In the genomic region with DNA sequence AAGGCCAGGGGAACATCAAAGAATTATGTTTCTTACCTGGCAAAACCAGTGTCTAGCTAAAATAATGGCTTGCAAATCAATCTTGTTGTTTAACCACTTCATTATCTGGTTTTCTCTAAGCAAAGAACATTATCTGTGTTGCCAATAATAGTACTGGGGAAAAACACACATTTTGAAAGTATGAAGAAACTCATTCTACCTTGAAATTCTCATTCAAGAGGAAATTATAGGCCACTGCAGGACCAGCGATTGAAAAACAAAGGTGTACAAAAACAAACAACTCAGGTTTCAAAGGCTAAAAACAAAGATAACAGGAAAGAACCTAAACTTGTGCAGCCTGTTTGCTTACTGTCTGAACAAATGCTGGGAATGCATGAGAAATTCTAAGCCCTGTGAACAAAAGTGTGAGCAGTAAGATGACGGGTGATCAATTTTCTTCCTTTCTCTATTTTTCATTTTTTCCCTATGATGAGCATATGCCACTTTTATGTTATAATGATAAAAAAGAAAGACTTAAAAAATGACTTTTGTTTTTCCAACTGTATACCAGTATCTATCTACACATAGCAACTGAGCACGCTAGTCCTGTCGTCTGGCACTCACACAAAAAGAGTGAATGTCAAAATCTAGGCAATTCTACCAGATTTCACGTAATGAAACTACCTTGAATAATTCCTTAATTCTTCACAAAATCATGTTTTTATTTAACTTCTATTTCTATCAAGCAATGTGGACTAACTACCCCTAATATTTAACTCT, we compare ENCODE assay signal across 2 cellular contexts.
TF ChIP-seq lines count a peak whose summit lies in the region.

No MANE protein-coding gene starts in this region.

TF ChIP-seq in GM23338, 12 proteins besides CTCF, POLR2A, EP300 and RAD21 (continued from another document):
- TF ChIP-seq CREB1 (CRISPR knock-in tag; IDR thresholded peaks at IDR 0.05; ENCODE audit: low read depth) (no peak), ZNF331 (CRISPR knock-in tag; IDR thresholded peaks at IDR 0.05; ENCODE audit: low read depth) (no peak), EZH2phosphoT487 (IDR thresholded peaks at IDR 0.05; ENCODE audit: unreplicated experiment) (no peak), STAT1 (IDR thresholded peaks at IDR 0.05; ENCODE audit: unreplicated experiment) (no peak)

TF ChIP-seq in HepG2, 621 proteins besides CTCF, POLR2A, EP300 and RAD21 (continued from another document and continues in another):
- TF ChIP-seq HOXA5 (CRISPR knock-in tag; IDR thresholded peaks at IDR 0.05) (peak; percentile 87; the same call in 1 of the 2 replicates), ZBTB7B (CRISPR knock-in tag; IDR thresholded peaks at IDR 0.05) (peak; percentile 71; the same call in 1 of the 2 replicates), CBFB (CRISPR knock-in tag; IDR thresholded peaks at IDR 0.05) (peak; percentile 75; the same call in 1 of the 2 replicates), KLF12 (CRISPR knock-in tag; IDR thresholded peaks at IDR 0.05; ENCODE audit: borderline replicate concordance) (no peak), ZNF670 (CRISPR knock-in tag; IDR thresholded peaks at IDR 0.05; ENCODE audit: borderline replicate concordance) (peak; percentile 67; the same call in 1 of the 2 replicates), ZNF441 (CRISPR knock-in tag; IDR thresholded peaks at IDR 0.05; ENCODE audit: borderline replicate concordance) (no peak), MED1 (CRISPR knock-in tag; IDR thresholded peaks at IDR 0.05) (peak; percentile 99), TBL1XR1 (IDR thresholded peaks at IDR 0.05; ENCODE audit: borderline replicate concordance, low read length, partially characterized antibody) (peak; percentile 22), SAP130 (CRISPR knock-in tag; IDR thresholded peaks at IDR 0.05; ENCODE audit: low read depth) (peak; percentile 89), SRSF1 (optimal IDR thresholded peaks at IDR 0.05; ENCODE audit: low read depth, low read length) (no peak), SOX6 (IDR thresholded peaks at IDR 0.05) (no peak), SOX6 (CRISPR knock-in tag; IDR thresholded peaks at IDR 0.05) (peak; percentile 99), PCBP2 (optimal IDR thresholded peaks at IDR 0.05; ENCODE audit: low read depth, low read length, poor library complexity, severe bottlenecking) (no peak), SAFB2 (CRISPR knock-in tag; IDR thresholded peaks at IDR 0.05; ENCODE audit: borderline replicate concordance, low read depth) (0 out of 2 replicates have a peak, but pooled peaks have one; percentile 16), ARNTL (CRISPR knock-in tag; IDR thresholded peaks at IDR 0.05) (peak; percentile 81), ZSCAN25 (CRISPR knock-in tag; IDR thresholded peaks at IDR 0.05) (peak; percentile 45; the same call in 1 of the 2 replicates), STAT5B (CRISPR knock-in tag; IDR thresholded peaks at IDR 0.05) (0 out of 2 replicates have a peak, but pooled peaks have one; percentile 78), GLI4 (CRISPR knock-in tag; IDR thresholded peaks at IDR 0.05; ENCODE audit: borderline replicate concordance) (no peak), ZBTB38 (CRISPR knock-in tag; IDR thresholded peaks at IDR 0.05) (no peak), ZFP36L1 (CRISPR knock-in tag; IDR thresholded peaks at IDR 0.05) (peak; percentile 34; the same call in 1 of the 2 replicates), MXD4 (CRISPR knock-in tag; IDR thresholded peaks at IDR 0.05) (peak; percentile 78; the same call in 1 of the 2 replicates), IKZF1 (IDR thresholded peaks at IDR 0.05) (no peak), CEBPG (CRISPR knock-in tag; IDR thresholded peaks at IDR 0.05) (peak; percentile 89), CAMTA2 (CRISPR knock-in tag; IDR thresholded peaks at IDR 0.05; ENCODE audit: borderline replicate concordance) (no peak), ZNF460 (CRISPR knock-in tag; IDR thresholded peaks at IDR 0.05; ENCODE audit: borderline replicate concordance) (no peak), SOX5 (CRISPR knock-in tag; IDR thresholded peaks at IDR 0.05; ENCODE audit: borderline replicate concordance) (peak; percentile 99), ZNF501 (CRISPR knock-in tag; IDR thresholded peaks at IDR 0.05) (no peak), ZNF709 (CRISPR knock-in tag; IDR thresholded peaks at IDR 0.05) (no peak), MEF2D (CRISPR knock-in tag; IDR thresholded peaks at IDR 0.05) (peak; percentile 100), YEATS2 (CRISPR knock-in tag; IDR thresholded peaks at IDR 0.05; ENCODE audit: borderline replicate concordance) (peak; percentile 69; the same call in 1 of the 2 replicates)
- TF ChIP-seq, protein P1, sequence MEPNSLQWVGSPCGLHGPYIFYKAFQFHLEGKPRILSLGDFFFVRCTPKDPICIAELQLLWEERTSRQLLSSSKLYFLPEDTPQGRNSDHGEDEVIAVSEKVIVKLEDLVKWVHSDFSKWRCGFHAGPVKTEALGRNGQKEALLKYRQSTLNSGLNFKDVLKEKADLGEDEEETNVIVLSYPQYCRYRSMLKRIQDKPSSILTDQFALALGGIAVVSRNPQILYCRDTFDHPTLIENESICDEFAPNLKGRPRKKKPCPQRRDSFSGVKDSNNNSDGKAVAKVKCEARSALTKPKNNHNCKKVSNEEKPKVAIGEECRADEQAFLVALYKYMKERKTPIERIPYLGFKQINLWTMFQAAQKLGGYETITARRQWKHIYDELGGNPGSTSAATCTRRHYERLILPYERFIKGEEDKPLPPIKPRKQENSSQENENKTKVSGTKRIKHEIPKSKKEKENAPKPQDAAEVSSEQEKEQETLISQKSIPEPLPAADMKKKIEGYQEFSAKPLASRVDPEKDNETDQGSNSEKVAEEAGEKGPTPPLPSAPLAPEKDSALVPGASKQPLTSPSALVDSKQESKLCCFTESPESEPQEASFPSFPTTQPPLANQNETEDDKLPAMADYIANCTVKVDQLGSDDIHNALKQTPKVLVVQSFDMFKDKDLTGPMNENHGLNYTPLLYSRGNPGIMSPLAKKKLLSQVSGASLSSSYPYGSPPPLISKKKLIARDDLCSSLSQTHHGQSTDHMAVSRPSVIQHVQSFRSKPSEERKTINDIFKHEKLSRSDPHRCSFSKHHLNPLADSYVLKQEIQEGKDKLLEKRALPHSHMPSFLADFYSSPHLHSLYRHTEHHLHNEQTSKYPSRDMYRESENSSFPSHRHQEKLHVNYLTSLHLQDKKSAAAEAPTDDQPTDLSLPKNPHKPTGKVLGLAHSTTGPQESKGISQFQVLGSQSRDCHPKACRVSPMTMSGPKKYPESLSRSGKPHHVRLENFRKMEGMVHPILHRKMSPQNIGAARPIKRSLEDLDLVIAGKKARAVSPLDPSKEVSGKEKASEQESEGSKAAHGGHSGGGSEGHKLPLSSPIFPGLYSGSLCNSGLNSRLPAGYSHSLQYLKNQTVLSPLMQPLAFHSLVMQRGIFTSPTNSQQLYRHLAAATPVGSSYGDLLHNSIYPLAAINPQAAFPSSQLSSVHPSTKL (CRISPR knock-in tag; IDR thresholded peaks at IDR 0.05): peak; percentile 100
- TF ChIP-seq, protein P2, sequence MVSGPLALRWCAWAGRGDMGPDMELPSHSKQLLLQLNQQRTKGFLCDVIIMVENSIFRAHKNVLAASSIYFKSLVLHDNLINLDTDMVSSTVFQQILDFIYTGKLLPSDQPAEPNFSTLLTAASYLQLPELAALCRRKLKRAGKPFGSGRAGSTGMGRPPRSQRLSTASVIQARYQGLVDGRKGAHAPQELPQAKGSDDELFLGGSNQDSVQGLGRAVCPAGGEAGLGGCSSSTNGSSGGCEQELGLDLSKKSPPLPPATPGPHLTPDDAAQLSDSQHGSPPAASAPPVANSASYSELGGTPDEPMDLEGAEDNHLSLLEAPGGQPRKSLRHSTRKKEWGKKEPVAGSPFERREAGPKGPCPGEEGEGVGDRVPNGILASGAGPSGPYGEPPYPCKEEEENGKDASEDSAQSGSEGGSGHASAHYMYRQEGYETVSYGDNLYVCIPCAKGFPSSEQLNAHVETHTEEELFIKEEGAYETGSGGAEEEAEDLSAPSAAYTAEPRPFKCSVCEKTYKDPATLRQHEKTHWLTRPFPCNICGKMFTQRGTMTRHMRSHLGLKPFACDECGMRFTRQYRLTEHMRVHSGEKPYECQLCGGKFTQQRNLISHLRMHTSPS (CRISPR knock-in tag; IDR thresholded peaks at IDR 0.05; ENCODE audit: low read depth): no peak
- TF ChIP-seq, protein P3, sequence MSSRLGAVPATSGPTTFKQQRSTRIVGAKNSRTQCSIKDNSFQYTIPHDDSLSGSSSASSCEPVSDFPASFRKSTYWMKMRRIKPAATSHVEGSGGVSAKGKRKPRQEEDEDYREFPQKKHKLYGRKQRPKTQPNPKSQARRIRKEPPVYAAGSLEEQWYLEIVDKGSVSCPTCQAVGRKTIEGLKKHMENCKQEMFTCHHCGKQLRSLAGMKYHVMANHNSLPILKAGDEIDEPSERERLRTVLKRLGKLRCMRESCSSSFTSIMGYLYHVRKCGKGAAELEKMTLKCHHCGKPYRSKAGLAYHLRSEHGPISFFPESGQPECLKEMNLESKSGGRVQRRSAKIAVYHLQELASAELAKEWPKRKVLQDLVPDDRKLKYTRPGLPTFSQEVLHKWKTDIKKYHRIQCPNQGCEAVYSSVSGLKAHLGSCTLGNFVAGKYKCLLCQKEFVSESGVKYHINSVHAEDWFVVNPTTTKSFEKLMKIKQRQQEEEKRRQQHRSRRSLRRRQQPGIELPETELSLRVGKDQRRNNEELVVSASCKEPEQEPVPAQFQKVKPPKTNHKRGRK (CRISPR knock-in tag; IDR thresholded peaks at IDR 0.05): no peak
- TF ChIP-seq, protein P4, sequence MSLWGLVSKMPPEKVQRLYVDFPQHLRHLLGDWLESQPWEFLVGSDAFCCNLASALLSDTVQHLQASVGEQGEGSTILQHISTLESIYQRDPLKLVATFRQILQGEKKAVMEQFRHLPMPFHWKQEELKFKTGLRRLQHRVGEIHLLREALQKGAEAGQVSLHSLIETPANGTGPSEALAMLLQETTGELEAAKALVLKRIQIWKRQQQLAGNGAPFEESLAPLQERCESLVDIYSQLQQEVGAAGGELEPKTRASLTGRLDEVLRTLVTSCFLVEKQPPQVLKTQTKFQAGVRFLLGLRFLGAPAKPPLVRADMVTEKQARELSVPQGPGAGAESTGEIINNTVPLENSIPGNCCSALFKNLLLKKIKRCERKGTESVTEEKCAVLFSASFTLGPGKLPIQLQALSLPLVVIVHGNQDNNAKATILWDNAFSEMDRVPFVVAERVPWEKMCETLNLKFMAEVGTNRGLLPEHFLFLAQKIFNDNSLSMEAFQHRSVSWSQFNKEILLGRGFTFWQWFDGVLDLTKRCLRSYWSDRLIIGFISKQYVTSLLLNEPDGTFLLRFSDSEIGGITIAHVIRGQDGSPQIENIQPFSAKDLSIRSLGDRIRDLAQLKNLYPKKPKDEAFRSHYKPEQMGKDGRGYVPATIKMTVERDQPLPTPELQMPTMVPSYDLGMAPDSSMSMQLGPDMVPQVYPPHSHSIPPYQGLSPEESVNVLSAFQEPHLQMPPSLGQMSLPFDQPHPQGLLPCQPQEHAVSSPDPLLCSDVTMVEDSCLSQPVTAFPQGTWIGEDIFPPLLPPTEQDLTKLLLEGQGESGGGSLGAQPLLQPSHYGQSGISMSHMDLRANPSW (CRISPR knock-in tag; IDR thresholded peaks at IDR 0.05; ENCODE audit: borderline replicate concordance): peak; percentile 34; the same call in 1 of the 2 replicates
- TF ChIP-seq, protein P5, sequence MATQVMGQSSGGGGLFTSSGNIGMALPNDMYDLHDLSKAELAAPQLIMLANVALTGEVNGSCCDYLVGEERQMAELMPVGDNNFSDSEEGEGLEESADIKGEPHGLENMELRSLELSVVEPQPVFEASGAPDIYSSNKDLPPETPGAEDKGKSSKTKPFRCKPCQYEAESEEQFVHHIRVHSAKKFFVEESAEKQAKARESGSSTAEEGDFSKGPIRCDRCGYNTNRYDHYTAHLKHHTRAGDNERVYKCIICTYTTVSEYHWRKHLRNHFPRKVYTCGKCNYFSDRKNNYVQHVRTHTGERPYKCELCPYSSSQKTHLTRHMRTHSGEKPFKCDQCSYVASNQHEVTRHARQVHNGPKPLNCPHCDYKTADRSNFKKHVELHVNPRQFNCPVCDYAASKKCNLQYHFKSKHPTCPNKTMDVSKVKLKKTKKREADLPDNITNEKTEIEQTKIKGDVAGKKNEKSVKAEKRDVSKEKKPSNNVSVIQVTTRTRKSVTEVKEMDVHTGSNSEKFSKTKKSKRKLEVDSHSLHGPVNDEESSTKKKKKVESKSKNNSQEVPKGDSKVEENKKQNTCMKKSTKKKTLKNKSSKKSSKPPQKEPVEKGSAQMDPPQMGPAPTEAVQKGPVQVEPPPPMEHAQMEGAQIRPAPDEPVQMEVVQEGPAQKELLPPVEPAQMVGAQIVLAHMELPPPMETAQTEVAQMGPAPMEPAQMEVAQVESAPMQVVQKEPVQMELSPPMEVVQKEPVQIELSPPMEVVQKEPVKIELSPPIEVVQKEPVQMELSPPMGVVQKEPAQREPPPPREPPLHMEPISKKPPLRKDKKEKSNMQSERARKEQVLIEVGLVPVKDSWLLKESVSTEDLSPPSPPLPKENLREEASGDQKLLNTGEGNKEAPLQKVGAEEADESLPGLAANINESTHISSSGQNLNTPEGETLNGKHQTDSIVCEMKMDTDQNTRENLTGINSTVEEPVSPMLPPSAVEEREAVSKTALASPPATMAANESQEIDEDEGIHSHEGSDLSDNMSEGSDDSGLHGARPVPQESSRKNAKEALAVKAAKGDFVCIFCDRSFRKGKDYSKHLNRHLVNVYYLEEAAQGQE (IDR thresholded peaks at IDR 0.05; ENCODE audit: borderline replicate concordance in 1 of 2, low read depth in 1 of 2, low read length in 2 of 2): peak in 1 of 2 experiments; percentile 75; a peak in 2 of 4 replicates
- TF ChIP-seq, protein P6, sequence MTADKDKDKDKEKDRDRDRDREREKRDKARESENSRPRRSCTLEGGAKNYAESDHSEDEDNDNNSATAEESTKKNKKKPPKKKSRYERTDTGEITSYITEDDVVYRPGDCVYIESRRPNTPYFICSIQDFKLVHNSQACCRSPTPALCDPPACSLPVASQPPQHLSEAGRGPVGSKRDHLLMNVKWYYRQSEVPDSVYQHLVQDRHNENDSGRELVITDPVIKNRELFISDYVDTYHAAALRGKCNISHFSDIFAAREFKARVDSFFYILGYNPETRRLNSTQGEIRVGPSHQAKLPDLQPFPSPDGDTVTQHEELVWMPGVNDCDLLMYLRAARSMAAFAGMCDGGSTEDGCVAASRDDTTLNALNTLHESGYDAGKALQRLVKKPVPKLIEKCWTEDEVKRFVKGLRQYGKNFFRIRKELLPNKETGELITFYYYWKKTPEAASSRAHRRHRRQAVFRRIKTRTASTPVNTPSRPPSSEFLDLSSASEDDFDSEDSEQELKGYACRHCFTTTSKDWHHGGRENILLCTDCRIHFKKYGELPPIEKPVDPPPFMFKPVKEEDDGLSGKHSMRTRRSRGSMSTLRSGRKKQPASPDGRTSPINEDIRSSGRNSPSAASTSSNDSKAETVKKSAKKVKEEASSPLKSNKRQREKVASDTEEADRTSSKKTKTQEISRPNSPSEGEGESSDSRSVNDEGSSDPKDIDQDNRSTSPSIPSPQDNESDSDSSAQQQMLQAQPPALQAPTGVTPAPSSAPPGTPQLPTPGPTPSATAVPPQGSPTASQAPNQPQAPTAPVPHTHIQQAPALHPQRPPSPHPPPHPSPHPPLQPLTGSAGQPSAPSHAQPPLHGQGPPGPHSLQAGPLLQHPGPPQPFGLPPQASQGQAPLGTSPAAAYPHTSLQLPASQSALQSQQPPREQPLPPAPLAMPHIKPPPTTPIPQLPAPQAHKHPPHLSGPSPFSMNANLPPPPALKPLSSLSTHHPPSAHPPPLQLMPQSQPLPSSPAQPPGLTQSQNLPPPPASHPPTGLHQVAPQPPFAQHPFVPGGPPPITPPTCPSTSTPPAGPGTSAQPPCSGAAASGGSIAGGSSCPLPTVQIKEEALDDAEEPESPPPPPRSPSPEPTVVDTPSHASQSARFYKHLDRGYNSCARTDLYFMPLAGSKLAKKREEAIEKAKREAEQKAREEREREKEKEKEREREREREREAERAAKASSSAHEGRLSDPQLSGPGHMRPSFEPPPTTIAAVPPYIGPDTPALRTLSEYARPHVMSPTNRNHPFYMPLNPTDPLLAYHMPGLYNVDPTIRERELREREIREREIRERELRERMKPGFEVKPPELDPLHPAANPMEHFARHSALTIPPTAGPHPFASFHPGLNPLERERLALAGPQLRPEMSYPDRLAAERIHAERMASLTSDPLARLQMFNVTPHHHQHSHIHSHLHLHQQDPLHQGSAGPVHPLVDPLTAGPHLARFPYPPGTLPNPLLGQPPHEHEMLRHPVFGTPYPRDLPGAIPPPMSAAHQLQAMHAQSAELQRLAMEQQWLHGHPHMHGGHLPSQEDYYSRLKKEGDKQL (CRISPR knock-in tag; IDR thresholded peaks at IDR 0.05; ENCODE audit: low read depth): peak; percentile 98
